In the genomic region with DNA sequence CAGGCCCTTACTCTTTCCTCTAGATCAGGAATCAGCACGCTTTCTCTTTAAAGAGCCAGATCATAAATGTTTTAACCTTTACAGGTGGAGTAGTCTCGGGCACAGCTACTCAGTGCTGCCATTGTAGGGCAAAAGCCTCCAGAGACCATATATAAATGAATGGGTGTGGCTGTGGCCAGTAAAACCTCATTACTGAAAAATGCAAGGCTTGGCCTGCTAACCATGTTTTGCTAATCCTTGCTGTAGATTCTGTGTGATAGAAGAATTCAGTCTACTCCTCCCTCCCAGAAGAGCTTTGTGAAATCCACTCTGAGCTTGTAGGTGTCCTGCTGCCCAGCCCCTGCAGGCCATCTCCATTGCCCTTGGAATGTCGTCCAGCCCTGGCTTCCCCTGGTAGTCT, we compare ENCODE assay signal across 11 cellular contexts. TPM values are rescaled to one million over a fixed set of nuclear protein-coding genes. Genes with fewer than 3 reads are reported as not detected.
DNase-seq lines count a peak whose midpoint lies in the region; ATAC-seq and TF ChIP-seq lines count a peak whose summit lies in the region.
"Had no signal": no experiment of that assay in that cellular context is flagged by ENCODE, and none has a peak within 500 bp of the region (broad histone marks: within the 10 kb centered on the region; RNA-seq: fewer than 3 reads in every experiment).

No MANE protein-coding gene starts in this region.

- TF ChIP-seq POLR2A in prostate gland (IDR thresholded peaks at IDR 0.05): no peak

- no peak for TF ChIP-seq CTCF in choroid plexus epithelial cell (conservative IDR thresholded peaks at IDR 0.05; ENCODE audit: low read depth, low read length)
- no peak for TF ChIP-seq CTCF in prostate gland (IDR thresholded peaks at IDR 0.05)

- H3K27me3 ChIP-seq in mucosa of rectum (ENCODE audit: control insufficient read depth in 2 of 2, insufficient read depth in 2 of 2, low read length in 2 of 2) (no peaks in the 10 kb centered on the region), prostate gland (replicated peaks; ENCODE audit: insufficient read depth) (no peaks in the 10 kb centered on the region)

- peak overlapping the region; percentile 80 to 84 for H3K27ac ChIP-seq in mucosa of rectum (ENCODE audit: low read depth in 2 of 2, low read length in 2 of 2)
- H3K27ac ChIP-seq in prostate gland: no peak overlapping the region

- H3K4me1 ChIP-seq in mucosa of rectum (ENCODE audit: control insufficient read depth in 2 of 2, insufficient read depth in 2 of 2, low read length in 2 of 2) (peaks cover 4 to 20% of the 10 kb centered on the region in 2 donors), prostate gland (replicated peaks) (no peaks in the 10 kb centered on the region)

- H3K9me3 ChIP-seq in mucosa of rectum (ENCODE audit: control insufficient read depth in 2 of 2, low read length in 2 of 2) (no peaks in the 10 kb centered on the region), prostate gland (no peaks in the 10 kb centered on the region)

- peak; percentile 53 for DNase-seq in AG08396 (ENCODE audit: low spot score)
- peak; percentile 68 for DNase-seq in HT-29 (ENCODE audit: low spot score)
- DNase-seq in choroid plexus epithelial cell (ENCODE audit: low read depth): peak; percentile 87
- no peak for DNase-seq in NCI-H1092 treated with DMSO at 0.1 percent for 48 hours (lab: John Stamatoyannopoulos, UW)
- DNase-seq in NOMO-1 (lab: John Stamatoyannopoulos, UW; ENCODE audit: unreplicated experiment in 2 of 2): no peak
- no peak for DNase-seq in prostate gland (ENCODE audit: low spot score)
- DNase-seq: activated CD8-positive, alpha-beta memory T cell treated with anti-CD3 and anti-CD28 coated beads, Interleukin-2, amount 10 ng/mL, durations not matched to agents 7 days and 5 days; NCI-H2029 treated with DMSO at 0.1 percent for 48 hours had no signal

- WGBS in prostate gland: 48% methylated on average over 3 of the region's 3 CpGs

- no peak overlapping the region for H3K4me3 ChIP-seq in choroid plexus epithelial cell (ENCODE audit: low read depth, low read length)
- H3K4me3 ChIP-seq in mucosa of rectum (ENCODE audit: low read length in 2 of 2): peak overlapping the region in 1 of 2 donors; percentile 24
- no peak overlapping the region for H3K4me3 ChIP-seq in prostate gland

- H3K36me3 ChIP-seq in mucosa of rectum (ENCODE audit: control insufficient read depth in 2 of 2, insufficient read depth in 2 of 2, low read length in 2 of 2) (peaks cover 72 to 85% of the 10 kb centered on the region in 2 donors), prostate gland (peaks cover 32 to 38% of the 10 kb centered on the region in 2 donors)

- intact Hi-C loops in prostate gland (cut with DNase I): no loop called here

- ATAC-seq in HG02678 (IDR thresholded peaks at IDR 0.05; ENCODE audit: unreplicated experiment): no peak
- ATAC-seq: activated CD8-positive, alpha-beta memory T cell treated with anti-CD3 and anti-CD28 coated beads, Interleukin-2, amount 10 ng/mL, durations not matched to agents 7 days and 5 days; left lobe of liver had no signal

- H3K9ac ChIP-seq in mucosa of rectum (ENCODE audit: low read depth in 1 of 2, low read length in 2 of 2): peak overlapping the region; percentile 48 to 63

RNA-seq across cellular contexts. Expression of a gene that starts 58.1 kb away (rescaled TPM):
- 90.5 and 100 TPM in 2 replicates for total RNA-seq in HT-29 (2014; rRNA removed; shearing (Covaris generic))
- total RNA-seq in prostate gland: 100 to 1,000 TPM; 423 to 540 TPM

Comparison
In these comparisons a context has a peak if more than half of its experiments do, and no peak if none do; other contexts are left out.
1. DNase-seq: peak in AG08396 (single experiment), HT-29 (single experiment) and choroid plexus epithelial cell (single experiment); none in NCI-H1092 treated with DMSO at 0.1 percent for 48 hours (single experiment), NOMO-1 (0 of 2) and prostate gland (single experiment).
2. H3K27ac ChIP-seq: peak in mucosa of rectum (2 of 2); none in prostate gland (0 of 2).